In the genomic region with DNA sequence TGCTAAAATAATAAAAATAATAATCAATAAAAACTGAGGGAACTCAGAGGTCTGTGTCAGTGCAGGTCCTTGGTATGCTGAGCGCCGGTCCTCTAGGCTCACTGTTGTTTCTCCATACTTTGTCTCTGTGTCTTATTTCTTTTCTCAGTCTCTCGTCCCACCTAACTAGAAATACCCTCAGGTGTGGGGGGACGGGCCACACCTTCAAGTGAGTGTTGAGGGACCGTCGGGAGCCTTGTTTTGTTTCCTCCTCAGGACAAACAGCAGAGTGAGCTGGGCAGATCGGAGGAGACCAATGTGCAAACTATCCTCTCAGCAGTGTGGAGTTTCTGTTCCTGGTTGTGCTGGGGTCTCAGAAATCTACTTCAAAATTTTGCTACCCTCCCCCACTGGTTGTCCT, we compare ENCODE assay signal across 10 cellular contexts. TPM values are rescaled to one million over a fixed set of nuclear protein-coding genes. Genes with fewer than 3 reads are reported as not detected.
"Had no signal": no experiment of that assay in that cellular context is flagged by ENCODE, and none has a peak within 500 bp of the region (broad histone marks: within the 10 kb centered on the region; RNA-seq: fewer than 3 reads in every experiment).

No MANE protein-coding gene starts in this region.

RNA-seq across cellular contexts. Expression of a gene that starts 46.3 kb away (rescaled TPM):
- total RNA-seq: OCI-LY7, PC-3, PC-9, Peyer's patch, Right ventricle myocardium inferior, Right ventricle myocardium superior, RPMI7951, SJCRH30, SJSA1, SK-MEL-5 had no signal
